22 cellular contexts compared by ENCODE assay signal in the genomic region with DNA sequence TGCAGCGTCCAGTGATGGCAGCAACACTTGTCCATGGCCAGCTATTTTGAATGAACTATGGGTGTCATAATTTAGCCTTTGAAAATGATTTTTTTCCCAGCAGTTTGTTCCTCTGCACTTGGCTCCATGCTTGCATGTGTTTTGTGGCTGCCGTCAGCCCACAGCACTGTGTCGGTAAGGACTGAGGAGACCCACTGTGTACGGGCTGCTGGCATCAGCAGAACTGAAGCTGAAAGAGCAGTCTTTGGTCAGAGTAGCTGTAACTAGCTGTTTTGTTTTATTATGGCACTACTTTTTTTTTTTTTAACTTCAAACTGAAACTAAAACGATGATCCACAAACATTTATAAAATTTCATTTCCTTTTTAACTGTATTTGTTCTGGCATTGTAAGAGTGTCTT. TPM values are rescaled to one million over a fixed set of nuclear protein-coding genes. Genes with fewer than 3 reads are reported as not detected.
DNase-seq lines count a peak whose midpoint lies in the region; ATAC-seq and TF ChIP-seq lines count a peak whose summit lies in the region.
"Had no signal": no experiment of that assay in that cellular context is flagged by ENCODE, and none has a peak within 500 bp of the region (broad histone marks: within the 10 kb centered on the region; RNA-seq: fewer than 3 reads in every experiment).

No MANE protein-coding gene starts in this region.

- H3K27me3 Mint-ChIP-seq in activated CD8-positive, alpha-beta memory T cell treated with anti-CD3 and anti-CD28 coated beads, Interleukin-2, amount 10 ng/mL, durations not matched to agents 7 days and 5 days = no peaks in the 10 kb centered on the region
- H3K27me3 Mint-ChIP-seq in glutamatergic neuron (ENCODE audit: unreplicated experiment) (no peaks in the 10 kb centered on the region), Calu3 (ENCODE audit: unreplicated experiment) (no peaks in the 10 kb centered on the region)
- H3K27me3 Mint-ChIP-seq: stimulated activated naive B cell treated with anti-CD40 and anti-IgM and Interleukin-4, amounts not matched to agents 10 μg/mL and 1 μg/mL and 100 μg/mL, for 72 hours had no signal

- CTCF ChIA-PET in activated CD8-positive, alpha-beta memory T cell treated with anti-CD3 and anti-CD28 coated beads, Interleukin-2, amount 10 ng/mL, durations not matched to agents 7 days and 5 days (lab: Charles Lee) = no interaction called here
- CTCF ChIA-PET in Calu3 (lab: Charles Lee) = no interaction called here

- H3K4me1 Mint-ChIP-seq in activated CD8-positive, alpha-beta memory T cell treated with anti-CD3 and anti-CD28 coated beads, Interleukin-2, amount 10 ng/mL, durations not matched to agents 7 days and 5 days = peaks cover 8% of the 10 kb centered on the region
- peaks cover 23% of the 10 kb centered on the region for H3K4me1 Mint-ChIP-seq in glutamatergic neuron (ENCODE audit: low read depth, unreplicated experiment)
- H3K4me1 Mint-ChIP-seq in Calu3 (ENCODE audit: low read depth, unreplicated experiment) = no peaks in the 10 kb centered on the region
- H3K4me1 Mint-ChIP-seq: mesothelial cell of epicardium had no signal

- no peak for ATAC-seq in activated CD8-positive, alpha-beta memory T cell treated with anti-CD3 and anti-CD28 coated beads, Interleukin-2, amount 10 ng/mL, durations not matched to agents 7 days and 5 days
- no peak for ATAC-seq in SK-N-SH treated with all-trans-retinoic acid at 6 μM for 48 hours
- ATAC-seq: GM12878; stimulated activated naive B cell treated with anti-CD40 and anti-IgM and Interleukin-4, amounts not matched to agents 10 μg/mL and 1 μg/mL and 100 μg/mL, for 72 hours had no signal

- intact Hi-C loops in Calu3 (cut with micrococcal nuclease; ENCODE audit: unreplicated experiment) = no loop called here

- no peak overlapping the region for H3K4me3 ChIP-seq in brain microvascular endothelial cell (ENCODE audit: low read depth, low read length)
- H3K4me3 ChIP-seq: GM12878 had no signal

- BruUV-seq in Calu3 (replicated peaks; lab: Mats Ljungman, UMichigan) = no TSS peak

- H3K36me3 ChIP-seq in brain microvascular endothelial cell (replicated peaks) = peaks cover 35% of the 10 kb centered on the region

- peak overlapping the region; percentile 61 for H3K27ac Mint-ChIP-seq in activated CD8-positive, alpha-beta memory T cell treated with anti-CD3 and anti-CD28 coated beads, Interleukin-2, amount 10 ng/mL, durations not matched to agents 7 days and 5 days
- peak overlapping the region; percentile 29 for H3K27ac Mint-ChIP-seq in glutamatergic neuron (ENCODE audit: unreplicated experiment)
- no peak overlapping the region for H3K27ac Mint-ChIP-seq in Calu3 (ENCODE audit: unreplicated experiment)
- H3K27ac Mint-ChIP-seq: activated naive CD4-positive, alpha-beta T cell treated with anti-CD3 and anti-CD28 coated beads for 36 hours; mesothelial cell of epicardium; stimulated activated naive B cell treated with anti-CD40 and anti-IgM and Interleukin-4, amounts not matched to agents 10 μg/mL and 1 μg/mL and 100 μg/mL, for 72 hours had no signal

- no peak overlapping the region for H3K4me3 Mint-ChIP-seq in activated CD8-positive, alpha-beta memory T cell treated with anti-CD3 and anti-CD28 coated beads, Interleukin-2, amount 10 ng/mL, durations not matched to agents 7 days and 5 days
- no peak overlapping the region for H3K4me3 Mint-ChIP-seq in glutamatergic neuron (ENCODE audit: unreplicated experiment)
- no peak overlapping the region for H3K4me3 Mint-ChIP-seq in Calu3 (ENCODE audit: low read depth, unreplicated experiment)
- H3K4me3 Mint-ChIP-seq: activated naive CD4-positive, alpha-beta T cell treated with anti-CD3 and anti-CD28 coated beads for 36 hours; mesothelial cell of epicardium; stimulated activated naive B cell treated with anti-CD40 and anti-IgM and Interleukin-4, amounts not matched to agents 10 μg/mL and 1 μg/mL and 100 μg/mL, for 72 hours had no signal

- no peaks in the 10 kb centered on the region for H3K27me3 ChIP-seq in brain microvascular endothelial cell (replicated peaks)

- H3K27ac ChIP-seq in brain microvascular endothelial cell = peak overlapping the region; percentile 74
- H3K27ac ChIP-seq in substantia nigra (ENCODE audit: low read depth, low read length, poor library complexity, severe bottlenecking) = peak overlapping the region; percentile 5

- H3K36me3 Mint-ChIP-seq in activated CD8-positive, alpha-beta memory T cell treated with anti-CD3 and anti-CD28 coated beads, Interleukin-2, amount 10 ng/mL, durations not matched to agents 7 days and 5 days = peaks cover 16% of the 10 kb centered on the region
- H3K36me3 Mint-ChIP-seq in glutamatergic neuron (ENCODE audit: unreplicated experiment) (no peaks in the 10 kb centered on the region), Calu3 (ENCODE audit: insufficient read depth, unreplicated experiment) (no peaks in the 10 kb centered on the region)

- no peaks in the 10 kb centered on the region for H3K9me3 Mint-ChIP-seq in activated CD8-positive, alpha-beta memory T cell treated with anti-CD3 and anti-CD28 coated beads, Interleukin-2, amount 10 ng/mL, durations not matched to agents 7 days and 5 days (ENCODE audit: low read depth)
- H3K9me3 Mint-ChIP-seq in glutamatergic neuron (ENCODE audit: unreplicated experiment) (peaks cover 9% of the 10 kb centered on the region), Calu3 (ENCODE audit: low read depth, unreplicated experiment) (no peaks in the 10 kb centered on the region)
- H3K9me3 Mint-ChIP-seq: activated naive CD4-positive, alpha-beta T cell treated with anti-CD3 and anti-CD28 coated beads for 36 hours; mesothelial cell of epicardium; stimulated activated naive B cell treated with anti-CD40 and anti-IgM and Interleukin-4, amounts not matched to agents 10 μg/mL and 1 μg/mL and 100 μg/mL, for 72 hours had no signal

- in situ Hi-C loops in brain microvascular endothelial cell (cut with HindIII; ENCODE audit: low pct_ligation_motif_present, low sequenced_read_pairs) = no loop called here

- TF ChIP-seq CTCF in brain microvascular endothelial cell (IDR thresholded peaks at IDR 0.05; ENCODE audit: low read depth, low read length, missing control alignments) (no peak), glutamatergic neuron (IDR thresholded peaks at IDR 0.05; ENCODE audit: partially characterized antibody, unreplicated experiment) (no peak), Calu3 (IDR thresholded peaks at IDR 0.05; ENCODE audit: unreplicated experiment) (no peak)

- DNase-seq in activated CD8-positive, alpha-beta memory T cell treated with anti-CD3 and anti-CD28 coated beads, Interleukin-2, amount 10 ng/mL, durations not matched to agents 7 days and 5 days = peak; percentile 33
- no peak for DNase-seq in activated CD8-positive, alpha-beta memory T cell treated with anti-CD3 and anti-CD28 coated beads, Interleukin-2, amount 50 U/mL, for 48 hours
- DNase-seq in brain microvascular endothelial cell (no peak), glutamatergic neuron (no peak), substantia nigra (lab: John Stamatoyannopoulos, UW) (peak in 7 of 49 donors; percentile 17 to 42 (median 35)), NCI-H748 treated with DMSO at 0.1 percent for 48 hours (lab: John Stamatoyannopoulos, UW) (no peak), Calu3 (no peak)
- DNase-seq: activated naive CD4-positive, alpha-beta T cell treated with anti-CD3 and anti-CD28 coated beads for 36 hours; COR-L47; NCI-H187; OCI-M1; stimulated activated naive B cell treated with anti-CD40 and anti-IgM and Interleukin-4, amounts not matched to agents 10 μg/mL and 1 μg/mL and 100 μg/mL, for 72 hours had no signal

TF ChIP-seq in SK-N-SH treated with all-trans-retinoic acid at 6 μM for 48 hours, 23 proteins besides CTCF, POLR2A, EP300 and RAD21 (continues in another document):
- TF ChIP-seq GLIS3 (CRISPR knock-in tag; IDR thresholded peaks at IDR 0.05) (no peak), RARB (CRISPR knock-in tag; IDR thresholded peaks at IDR 0.05) (no peak), ISL1 (CRISPR knock-in tag; IDR thresholded peaks at IDR 0.05) (no peak)
- TF ChIP-seq, protein P1, sequence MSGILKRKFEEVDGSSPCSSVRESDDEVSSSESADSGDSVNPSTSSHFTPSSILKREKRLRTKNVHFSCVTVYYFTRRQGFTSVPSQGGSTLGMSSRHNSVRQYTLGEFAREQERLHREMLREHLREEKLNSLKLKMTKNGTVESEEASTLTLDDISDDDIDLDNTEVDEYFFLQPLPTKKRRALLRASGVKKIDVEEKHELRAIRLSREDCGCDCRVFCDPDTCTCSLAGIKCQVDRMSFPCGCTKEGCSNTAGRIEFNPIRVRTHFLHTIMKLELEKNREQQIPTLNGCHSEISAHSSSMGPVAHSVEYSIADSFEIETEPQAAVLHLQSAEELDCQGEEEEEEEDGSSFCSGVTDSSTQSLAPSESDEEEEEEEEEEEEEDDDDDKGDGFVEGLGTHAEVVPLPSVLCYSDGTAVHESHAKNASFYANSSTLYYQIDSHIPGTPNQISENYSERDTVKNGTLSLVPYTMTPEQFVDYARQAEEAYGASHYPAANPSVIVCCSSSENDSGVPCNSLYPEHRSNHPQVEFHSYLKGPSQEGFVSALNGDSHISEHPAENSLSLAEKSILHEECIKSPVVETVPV (CRISPR knock-in tag; IDR thresholded peaks at IDR 0.05) = no peak
- TF ChIP-seq, protein P2, sequence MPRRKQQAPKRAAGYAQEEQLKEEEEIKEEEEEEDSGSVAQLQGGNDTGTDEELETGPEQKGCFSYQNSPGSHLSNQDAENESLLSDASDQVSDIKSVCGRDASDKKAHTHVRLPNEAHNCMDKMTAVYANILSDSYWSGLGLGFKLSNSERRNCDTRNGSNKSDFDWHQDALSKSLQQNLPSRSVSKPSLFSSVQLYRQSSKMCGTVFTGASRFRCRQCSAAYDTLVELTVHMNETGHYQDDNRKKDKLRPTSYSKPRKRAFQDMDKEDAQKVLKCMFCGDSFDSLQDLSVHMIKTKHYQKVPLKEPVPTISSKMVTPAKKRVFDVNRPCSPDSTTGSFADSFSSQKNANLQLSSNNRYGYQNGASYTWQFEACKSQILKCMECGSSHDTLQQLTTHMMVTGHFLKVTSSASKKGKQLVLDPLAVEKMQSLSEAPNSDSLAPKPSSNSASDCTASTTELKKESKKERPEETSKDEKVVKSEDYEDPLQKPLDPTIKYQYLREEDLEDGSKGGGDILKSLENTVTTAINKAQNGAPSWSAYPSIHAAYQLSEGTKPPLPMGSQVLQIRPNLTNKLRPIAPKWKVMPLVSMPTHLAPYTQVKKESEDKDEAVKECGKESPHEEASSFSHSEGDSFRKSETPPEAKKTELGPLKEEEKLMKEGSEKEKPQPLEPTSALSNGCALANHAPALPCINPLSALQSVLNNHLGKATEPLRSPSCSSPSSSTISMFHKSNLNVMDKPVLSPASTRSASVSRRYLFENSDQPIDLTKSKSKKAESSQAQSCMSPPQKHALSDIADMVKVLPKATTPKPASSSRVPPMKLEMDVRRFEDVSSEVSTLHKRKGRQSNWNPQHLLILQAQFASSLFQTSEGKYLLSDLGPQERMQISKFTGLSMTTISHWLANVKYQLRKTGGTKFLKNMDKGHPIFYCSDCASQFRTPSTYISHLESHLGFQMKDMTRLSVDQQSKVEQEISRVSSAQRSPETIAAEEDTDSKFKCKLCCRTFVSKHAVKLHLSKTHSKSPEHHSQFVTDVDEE (CRISPR knock-in tag; IDR thresholded peaks at IDR 0.05) = no peak

RNA-seq across cellular contexts. Expression of gene TEX29, which starts 50.3 kb away (rescaled TPM):
- under 1 TPM; 0.40 to 0.96 TPM for total RNA-seq in activated CD8-positive, alpha-beta memory T cell treated with anti-CD3 and anti-CD28 coated beads, Interleukin-2, amount 10 ng/mL, durations not matched to agents 7 days and 5 days
- total RNA-seq in glutamatergic neuron (ENCODE audit: unreplicated experiment) (0.64 TPM), Calu3 (2022) (not detected in 2 replicates)
- total RNA-seq: bronchial epithelial cell, G401, GM12878, H4, M059J, NCI-H460, skeletal muscle tissue, ureter had no signal
